In the genomic region with DNA sequence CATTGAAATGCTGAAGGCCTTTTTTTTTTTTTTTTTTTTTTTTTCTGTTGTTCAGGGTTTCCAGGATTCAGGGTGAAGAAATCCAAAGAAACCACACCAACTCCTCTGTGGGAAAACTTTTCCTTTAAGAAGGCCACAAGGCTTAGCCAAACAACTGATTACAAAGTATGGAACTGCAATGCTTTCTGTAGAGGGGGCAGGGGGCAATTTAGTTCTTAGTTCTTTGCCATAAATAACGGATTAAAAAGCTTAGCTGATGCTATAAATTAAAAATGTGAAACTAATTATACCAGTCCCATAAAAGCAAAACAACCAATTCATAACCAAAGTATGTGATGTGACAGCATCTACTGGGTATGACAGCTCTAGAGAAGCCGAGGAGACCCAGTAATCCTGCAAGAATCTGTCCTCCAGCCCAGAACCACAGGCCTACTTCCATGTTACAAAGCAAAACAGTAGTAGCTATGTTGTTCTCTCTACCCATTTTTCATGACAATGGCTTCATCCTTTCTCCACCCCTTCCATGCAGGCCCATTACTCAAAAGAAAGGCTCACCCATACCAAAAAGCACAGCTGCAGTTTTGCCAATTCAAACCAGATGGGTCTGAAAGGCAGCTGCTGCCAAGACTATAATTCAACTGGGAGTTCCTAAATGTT, we compare ENCODE assay signal across 13 cellular contexts.
DNase-seq lines count a peak whose midpoint lies in the region; ATAC-seq and TF ChIP-seq lines count a peak whose summit lies in the region.
"Had no signal": no experiment of that assay in that cellular context is flagged by ENCODE, and none has a peak within 500 bp of the region (broad histone marks: within the 10 kb centered on the region; RNA-seq: fewer than 3 reads in every experiment).

No MANE protein-coding gene starts in this region.

- intact Hi-C loops in sciatic nerve (cut with DNase I) = no loop called here

- ATAC-seq in sciatic nerve (peak; percentile 62), omental fat pad (ENCODE audit: low FRiP score) (no peak)
- no peak for ATAC-seq in activated CD4-positive, CD25-positive, alpha-beta regulatory T cell treated with anti-CD3 and anti-CD28 coated beads, Interleukin-2, amount 50 U/mL, for 24 hours
- ATAC-seq: CD8-positive, alpha-beta T cell; Panc1 had no signal

- no peak for TF ChIP-seq CTCF in omental fat pad (IDR thresholded peaks at IDR 0.05)

- DNase-seq in EH (ENCODE audit: low read depth) (peak; percentile 99), NCI-H69 (lab: John Stamatoyannopoulos, UW) (peak; percentile 5), fibroblast of peridontal ligament (ENCODE audit: extremely low read depth) (peak; percentile 97), sciatic nerve (ENCODE audit: low spot score) (no peak), omental fat pad (ENCODE audit: low spot score) (no peak)
- no peak for DNase-seq in activated CD4-positive, CD25-positive, alpha-beta regulatory T cell (lab: John Stamatoyannopoulos, UW)
- DNase-seq in stimulated activated CD8-positive, alpha-beta memory T cell treated with anti-CD3 and anti-CD28 coated beads, Interleukin-4, amount 100 ng/mL, for 48 hours = no peak
- DNase-seq: activated CD8-positive, alpha-beta memory T cell treated with anti-CD3 and anti-CD28 coated beads, Interleukin-2, amount 50 U/mL, for 4 hours; amygdala; CD8-positive, alpha-beta T cell; NCI-H2081 treated with DMSO at 0.1 percent for 48 hours had no signal

Comparison
In these comparisons a context has a peak if more than half of its experiments do, and no peak if none do; other contexts are left out.
1. DNase-seq: peak in EH (single experiment), NCI-H69 (single experiment) and fibroblast of peridontal ligament (single experiment); none in sciatic nerve (single experiment), activated CD4-positive, CD25-positive, alpha-beta regulatory T cell (0 of 4), stimulated activated CD8-positive, alpha-beta memory T cell treated with anti-CD3 and anti-CD28 coated beads, Interleukin-4, amount 100 ng/mL, for 48 hours (single experiment) and omental fat pad (single experiment).